Comparison of ENCODE assay signal across 22 cellular contexts in genomic region chr3:140911822-140912221, GRCh38. TPM values are rescaled to one million over a fixed set of nuclear protein-coding genes. Genes with fewer than 3 reads are reported as not detected.
A peak's percentile ranks its signal among the peaks of the same experiment; 100 is the strongest.
DNase-seq lines count a peak whose midpoint lies in the region; ATAC-seq, FAIRE-seq and TF ChIP-seq lines count a peak whose summit lies in the region.
"Had no signal": no experiment of that assay in that cellular context is flagged by ENCODE, and none has a peak within 500 bp of the region (broad histone marks: within the 10 kb centered on the region; RNA-seq: fewer than 3 reads in every experiment).

No MANE protein-coding gene starts in this region.

- H3K36me3 ChIP-seq in HEK293 (ENCODE audit: control insufficient read depth in 2 of 2, insufficient read depth in 1 of 2, low read length in 2 of 2) (no peaks in the 10 kb centered on the region), mucosa of descending colon (ENCODE audit: low read depth) (no peaks in the 10 kb centered on the region)
- H3K36me3 ChIP-seq: heart right ventricle, ovary, stomach, upper lobe of left lung had no signal

- FAIRE-seq in GM19239 (lab: Jason Lieb, UNC) = no peak
- FAIRE-seq: G401.6, H1, HTR-8/SVneo had no signal

- no peak for TF ChIP-seq CTCF in HEK293 (tag by site-specific recombination; IDR thresholded peaks at IDR 0.05)
- TF ChIP-seq CTCF in mucosa of descending colon (IDR thresholded peaks at IDR 0.05) = no peak

- no peaks in the 10 kb centered on the region for H3K9me3 ChIP-seq in HEK293 (ENCODE audit: control insufficient read depth, insufficient read depth, low read depth, low read length)
- H3K9me3 ChIP-seq in mucosa of descending colon = no peaks in the 10 kb centered on the region
- H3K9me3 ChIP-seq: Caco-2, heart right ventricle, ovary, stomach, upper lobe of left lung had no signal

- no peak overlapping the region for H3K4me3 ChIP-seq in HEK293 (ENCODE audit: low read depth, low read length)
- no peak overlapping the region for H3K4me3 ChIP-seq in mucosa of descending colon
- H3K4me3 ChIP-seq: heart right ventricle, ovary, stomach, upper lobe of left lung had no signal

- ATAC-seq in mucosa of descending colon = peak; percentile 30
- ATAC-seq in HG03342 (IDR thresholded peaks at IDR 0.05; ENCODE audit: unreplicated experiment) = no peak
- ATAC-seq: naive thymus-derived CD4-positive, alpha-beta T cell had no signal

- POLR2A ChIA-PET in HEK293 (lab: Yijun Ruan, JAX) = interaction anchor here (1.2 kb wide), 1 partner anchor 41 kb away, joined by 5 read pairs; no protein-coding TSS in a partner anchor

- H3K27ac ChIP-seq in HEK293 (ENCODE audit: extremely low read depth, low read depth, low read length) = 0 out of 2 replicates have a peak overlapping the region, but pooled peaks have one; percentile 3
- H3K27ac ChIP-seq: heart right ventricle, ovary, stomach, upper lobe of left lung had no signal

- intact Hi-C loops in mucosa of descending colon (cut with DNase I, micrococcal nuclease) = no loop called here

- DNase-seq in NCI-H2029 (lab: John Stamatoyannopoulos, UW) (peak; percentile 40), NCI-H774 (lab: John Stamatoyannopoulos, UW) (peak; percentile 37), mucosa of descending colon (no peak), GM19239 (ENCODE audit: insufficient read length, low spot score) (no peak)
- DNase-seq in activated CD8-positive, alpha-beta memory T cell treated with anti-CD3 and anti-CD28 coated beads, Interleukin-2, amount 50 U/mL, for 4 hours = no peak
- DNase-seq: activated CD4-positive, alpha-beta T cell treated with anti-CD3 and anti-CD28 coated beads for 48 hours; AML-193; Caco-2; cortex of kidney; heart right ventricle; naive thymus-derived CD4-positive, alpha-beta T cell; NCI-H187 treated with DMSO at 0.1 percent for 48 hours; ovary; Right ventricle myocardium superior; stimulated activated CD4-positive, alpha-beta T cell treated with anti-CD3 and anti-CD28 coated beads, Interleukin-4, amount 100 ng/mL, for 1 hour; stomach; upper lobe of left lung had no signal

- CTCF ChIA-PET in HEK293 (lab: Yijun Ruan, JAX) = interaction anchor here (0.8 to 1.2 kb wide), 3 partner anchors 12 to 35 kb away, joined by 3 read pairs; no protein-coding TSS in a partner anchor

- H3K4me1 ChIP-seq in HEK293 (ENCODE audit: control insufficient read depth, insufficient read depth, low read length) (peaks cover 15% of the 10 kb centered on the region), mucosa of descending colon (ENCODE audit: low read depth) (no peaks in the 10 kb centered on the region)
- H3K4me1 ChIP-seq: Caco-2, heart right ventricle, upper lobe of left lung had no signal

TF ChIP-seq in HEK293, 187 proteins besides CTCF, POLR2A, EP300 and RAD21 (continues in another document):
- TF ChIP-seq ZBTB26 (tag by site-specific recombination; optimal IDR thresholded peaks at IDR 0.05) (no peak), ZFP69B (tag by site-specific recombination; IDR thresholded peaks at IDR 0.05) (no peak), ZNF621 (tag by site-specific recombination; IDR thresholded peaks at IDR 0.05) (no peak), ZNF10 (tag by site-specific recombination; IDR thresholded peaks at IDR 0.05) (no peak), ZNF132 (tag by site-specific recombination; IDR thresholded peaks at IDR 0.05; ENCODE audit: borderline replicate concordance) (no peak), ZNF645 (tag by site-specific recombination; IDR thresholded peaks at IDR 0.05) (no peak), ZNF843 (tag by site-specific recombination; IDR thresholded peaks at IDR 0.05) (peak; percentile 94), BCL6B (tag by site-specific recombination; IDR thresholded peaks at IDR 0.05) (peak; percentile 63; the same call in 1 of the 2 replicates), OSR2 (tag by site-specific recombination; IDR thresholded peaks at IDR 0.05) (peak; percentile 79; the same call in 1 of the 2 replicates), ZNF548 (tag by site-specific recombination; IDR thresholded peaks at IDR 0.05) (no peak), ZNF37A (tag by site-specific recombination; IDR thresholded peaks at IDR 0.05) (no peak), ZNF133 (tag by site-specific recombination; IDR thresholded peaks at IDR 0.05) (no peak), ZSCAN30 (tag by site-specific recombination; IDR thresholded peaks at IDR 0.05) (0 out of 2 replicates have a peak, but pooled peaks have one; percentile 42), ZNF529 (tag by site-specific recombination; IDR thresholded peaks at IDR 0.05; ENCODE audit: insufficient replicate concordance) (no peak), ZFP41 (tag by site-specific recombination; IDR thresholded peaks at IDR 0.05; ENCODE audit: borderline replicate concordance) (no peak), ZNF513 (tag by site-specific recombination; IDR thresholded peaks at IDR 0.05) (no peak), ZNF391 (tag by site-specific recombination; IDR thresholded peaks at IDR 0.05; ENCODE audit: borderline replicate concordance, low read depth) (no peak), ZNF670 (tag by site-specific recombination; IDR thresholded peaks at IDR 0.05; ENCODE audit: low read depth) (no peak), ZEB2 (tag by site-specific recombination; IDR thresholded peaks at IDR 0.05) (peak; percentile 44; the same call in 1 of the 2 replicates), PRDM6 (tag by site-specific recombination; IDR thresholded peaks at IDR 0.05) (peak; percentile 79), ZNF24 (tag by site-specific recombination; IDR thresholded peaks at IDR 0.05) (no peak; the same call in 1 of the 2 replicates), ZNF664 (tag by site-specific recombination; IDR thresholded peaks at IDR 0.05) (no peak), MZF1 (tag by site-specific recombination; IDR thresholded peaks at IDR 0.05; ENCODE audit: borderline replicate concordance) (no peak), GLIS2 (tag by site-specific recombination; IDR thresholded peaks at IDR 0.05) (no peak), GLI4 (tag by site-specific recombination; IDR thresholded peaks at IDR 0.05) (no peak), ZNF426 (tag by site-specific recombination; IDR thresholded peaks at IDR 0.05) (no peak), SP2 (tag by site-specific recombination; IDR thresholded peaks at IDR 0.05) (no peak), KLF10 (tag by site-specific recombination; IDR thresholded peaks at IDR 0.05) (0 out of 2 replicates have a peak, but pooled peaks have one; percentile 42)

RNA-seq across cellular contexts. Expression of gene SLC25A36, which starts 29.8 kb away (rescaled TPM):
- total RNA-seq in mucosa of descending colon = 10 to 100 TPM; 38.3 to 53.7 (median 47.5) TPM

Comparison
In these comparisons a context has a peak if more than half of its experiments do, and no peak if none do; other contexts are left out.
1. DNase-seq: peak in NCI-H2029 (single experiment) and NCI-H774 (single experiment); none in mucosa of descending colon (0 of 3), activated CD8-positive, alpha-beta memory T cell treated with anti-CD3 and anti-CD28 coated beads, Interleukin-2, amount 50 U/mL, for 4 hours (single experiment) and GM19239 (single experiment).